ENCODE assay signal across 1 cellular context in genomic region chr10:18582803-18583202, GRCh38.
TF ChIP-seq lines count a peak whose summit lies in the region.

No MANE protein-coding gene starts in this region.

TF ChIP-seq in HepG2, 621 proteins besides CTCF, POLR2A, EP300 and RAD21 (continued from another document):
- TF ChIP-seq MNT (IDR thresholded peaks at IDR 0.05), result no peak
